In the genomic region with DNA sequence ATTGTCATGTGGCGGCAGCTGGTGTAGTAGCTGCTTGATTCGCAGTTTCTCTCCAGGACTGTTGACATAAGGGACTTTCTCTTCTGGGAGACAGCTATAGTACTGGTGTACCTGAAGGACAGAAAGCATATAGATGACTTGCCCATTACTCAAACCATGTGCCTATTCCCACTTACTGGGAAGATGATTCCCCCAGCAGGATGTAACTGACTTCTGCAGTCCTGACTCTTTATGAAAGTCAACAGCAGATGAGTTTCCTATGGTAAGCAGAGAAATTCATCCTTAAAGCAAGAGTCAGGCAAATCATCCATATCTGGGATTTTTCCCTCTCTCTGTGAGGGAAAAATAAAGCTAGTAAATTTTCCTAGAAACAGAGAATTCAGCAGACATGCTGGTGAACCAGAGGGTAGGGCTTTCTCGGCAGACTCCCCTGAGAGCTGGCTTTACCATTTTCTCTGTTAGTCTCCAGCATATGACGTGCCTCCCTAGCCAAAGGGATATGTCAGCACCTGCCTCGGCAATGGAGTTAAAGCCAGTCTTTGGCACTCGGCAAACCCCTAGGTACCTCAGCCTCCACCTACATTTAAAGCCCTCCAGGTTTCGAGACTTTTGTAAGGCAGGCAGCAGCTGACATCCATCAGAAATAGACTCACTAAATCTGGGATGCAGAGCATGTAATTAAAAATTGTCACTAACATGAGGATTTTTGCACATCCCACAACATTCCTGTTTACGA, we compare ENCODE assay signal across 11 cellular contexts.
DNase-seq lines count a peak whose midpoint lies in the region; ATAC-seq and TF ChIP-seq lines count a peak whose summit lies in the region.
"Had no signal": no experiment of that assay in that cellular context is flagged by ENCODE, and none has a peak within 500 bp of the region (broad histone marks: within the 10 kb centered on the region; RNA-seq: fewer than 3 reads in every experiment).

No MANE protein-coding gene starts in this region.

- H3F3A ChIP-seq in GM23248 (ENCODE audit: insufficient read depth), result peaks cover 8% of the 10 kb centered on the region; the same call in 1 of the 2 replicates

- no peak for ATAC-seq in GM18909 (IDR thresholded peaks at IDR 0.05; ENCODE audit: poor library complexity, unreplicated experiment)

- 86 to 87% methylated on average over 8 of the region's 8 CpGs for WGBS in GM23248 (ENCODE audit: low coverage in 1 of 2, low lambda C conversion rate in 2 of 2, missing lambda C conversion rate in 2 of 2), 2 experiments

- no peaks in the 10 kb centered on the region for H3K27me3 ChIP-seq in GM23248 (replicated peaks; ENCODE audit: insufficient read depth)
- no peaks in the 10 kb centered on the region for H3K27me3 ChIP-seq in adipocyte (replicated peaks; ENCODE audit: control insufficient read depth, insufficient read depth, low read length)

- H3K4me2 ChIP-seq in GM23248 (ENCODE audit: unreplicated experiment), result no peak overlapping the region

- H3K4me3 ChIP-seq in GM23248 (no peak overlapping the region), adipocyte (ENCODE audit: low read length) (no peak overlapping the region)

- H3K36me3 Mint-ChIP-seq in mesothelial cell of epicardium, result peaks cover 21% of the 10 kb centered on the region
- H3K36me3 Mint-ChIP-seq: activated CD4-positive, alpha-beta memory T cell treated with anti-CD3 and anti-CD28 coated beads for 36 hours; CD14-positive monocyte had no signal

- H3K27ac Mint-ChIP-seq in mesothelial cell of epicardium, result peak overlapping the region; percentile 80
- H3K27ac Mint-ChIP-seq: activated CD4-positive, alpha-beta memory T cell treated with anti-CD3 and anti-CD28 coated beads for 36 hours; CD14-positive monocyte had no signal

- H3K4me3 Mint-ChIP-seq in mesothelial cell of epicardium, result no peak overlapping the region
- H3K4me3 Mint-ChIP-seq: activated CD4-positive, alpha-beta memory T cell treated with anti-CD3 and anti-CD28 coated beads for 36 hours; CD14-positive monocyte; H9 had no signal

- H3K27ac ChIP-seq in GM23248, result peak overlapping the region; percentile 57

- TF ChIP-seq CTCF in mesothelial cell of epicardium (IDR thresholded peaks at IDR 0.05; ENCODE audit: unreplicated experiment), result no peak

- DNase-seq in D341Med (ENCODE audit: low spot score), result peak; percentile 57
- no peak for DNase-seq in GM23248
- peak; percentile 11 for DNase-seq in adipocyte (ENCODE audit: low read depth)
- DNase-seq in mesothelial cell of epicardium (ENCODE audit: low spot score in 2 of 2, unreplicated experiment in 2 of 2), result no peak
- no peak for DNase-seq in mucosa of gallbladder (ENCODE audit: low spot score)
- no peak for DNase-seq in NCI-H446 treated with DMSO at 0.1 percent for 48 hours (lab: John Stamatoyannopoulos, UW)
- no peak for DNase-seq in CD1c-positive myeloid dendritic cell (ENCODE audit: extremely low spot score)
- DNase-seq: activated CD4-positive, alpha-beta memory T cell treated with anti-CD3 and anti-CD28 coated beads for 36 hours; H9 had no signal

- peaks cover under 1% of the 10 kb centered on the region; the same call in 1 of the 2 replicates for H3K36me3 ChIP-seq in GM23248 (ENCODE audit: low read depth)
- H3K36me3 ChIP-seq in adipocyte (ENCODE audit: control insufficient read depth, insufficient read depth, low read length, severe bottlenecking), result peaks cover 65% of the 10 kb centered on the region

- H4K20me1 ChIP-seq in GM23248 (ENCODE audit: insufficient read depth), result no peaks in the 10 kb centered on the region

- no peaks in the 10 kb centered on the region for H3K9me3 Mint-ChIP-seq in mesothelial cell of epicardium
- H3K9me3 Mint-ChIP-seq: activated CD4-positive, alpha-beta memory T cell treated with anti-CD3 and anti-CD28 coated beads for 36 hours; H9 had no signal

- no peak overlapping the region for H2AFZ ChIP-seq in GM23248

- no peaks in the 10 kb centered on the region for H3K9me2 ChIP-seq in GM23248 (ENCODE audit: insufficient read depth)

- H3K4me1 Mint-ChIP-seq in mesothelial cell of epicardium, result peaks cover 27% of the 10 kb centered on the region
- H3K4me1 Mint-ChIP-seq: CD14-positive monocyte had no signal

- peaks cover 67% of the 10 kb centered on the region for H3K79me2 ChIP-seq in GM23248 (ENCODE audit: insufficient read depth)

- peak overlapping the region; percentile 19; the same call in 1 of the 2 replicates for H3K9ac ChIP-seq in GM23248
- no peak overlapping the region for H3K9ac ChIP-seq in adipocyte (ENCODE audit: low read length)

- H3K4me1 ChIP-seq in GM23248 (ENCODE audit: insufficient read depth), result peaks cover 28% of the 10 kb centered on the region
- peaks cover 18% of the 10 kb centered on the region for H3K4me1 ChIP-seq in adipocyte (ENCODE audit: control insufficient read depth, insufficient read depth, low read length)

- H3K27me3 Mint-ChIP-seq in mesothelial cell of epicardium (ENCODE audit: low read depth), result no peaks in the 10 kb centered on the region
- H3K27me3 Mint-ChIP-seq: activated CD4-positive, alpha-beta memory T cell treated with anti-CD3 and anti-CD28 coated beads for 36 hours had no signal

- H3K9me3 ChIP-seq in GM23248 (ENCODE audit: low read depth) (no peaks in the 10 kb centered on the region), adipocyte (ENCODE audit: control insufficient read depth, low read length) (no peaks in the 10 kb centered on the region)

- in situ Hi-C loops in GM23248 (cut with MboI), result no loop called here

Comparison
In these comparisons a context has a peak if more than half of its experiments do, and no peak if none do; other contexts are left out.
1. DNase-seq: peak in D341Med (single experiment) and adipocyte (single experiment); none in GM23248 (single experiment), mesothelial cell of epicardium (0 of 2), mucosa of gallbladder (single experiment), NCI-H446 treated with DMSO at 0.1 percent for 48 hours (single experiment) and CD1c-positive myeloid dendritic cell (single experiment).